13 cellular contexts compared by ENCODE assay signal in genomic region chr5:52710310-52710971, GRCh38.
DNase-seq lines count a peak whose midpoint lies in the region; ATAC-seq, FAIRE-seq and TF ChIP-seq lines count a peak whose summit lies in the region.
"Had no signal": no experiment of that assay in that cellular context is flagged by ENCODE, and none has a peak within 500 bp of the region (broad histone marks: within the 10 kb centered on the region; RNA-seq: fewer than 3 reads in every experiment).

No MANE protein-coding gene starts in this region.

- TF ChIP-seq POLR2A in GM12878 (IDR thresholded peaks at IDR 0.05; ENCODE audit: low read depth, low read length) (no peak), stomach (IDR thresholded peaks at IDR 0.05) (no peak)

- CTCF ChIA-PET in GM12878 (lab: Yijun Ruan, JAX): no interaction called here

- H3K27me3 Mint-ChIP-seq in T-helper 2 cell treated with Interferon-gamma antibody and Interleukin-4, amounts not matched to agents 5 μg/mL and 100 μg/mL, for 36 hours (ENCODE audit: low read depth): peaks cover 6% of the 10 kb centered on the region

- ATAC-seq in HG03196 (IDR thresholded peaks at IDR 0.05; ENCODE audit: unreplicated experiment) (peak; percentile 60), GM12878 (peak; percentile 16; the same call in 2 of the 3 replicates)
- ATAC-seq: gastrocnemius medialis, HCT116, left lung, psoas muscle had no signal

- H3K9me3 Mint-ChIP-seq in T-helper 2 cell treated with Interferon-gamma antibody and Interleukin-4, amounts not matched to agents 5 μg/mL and 100 μg/mL, for 36 hours: peaks cover 21% of the 10 kb centered on the region

- H3K79me2 ChIP-seq in GM12878 (ENCODE audit: control insufficient read depth, insufficient read depth, low read length): no peaks in the 10 kb centered on the region

- SMC1A ChIA-PET in GM12878 (lab: Charles Lee; ENCODE audit: uncharacterized antibody, unreplicated experiment): interaction anchor here (0.8 kb wide), 1 partner anchor 10 kb away, joined by 3 read pairs; no protein-coding TSS in a partner anchor

- no peaks in the 10 kb centered on the region for H4K20me1 ChIP-seq in GM12878 (ENCODE audit: control insufficient read depth, insufficient read depth)

- no peak for TF ChIP-seq RAD21 in GM12878 (IDR thresholded peaks at IDR 0.05; ENCODE audit: insufficient read depth, low read depth, low read length)

- H3K4me3 ChIP-seq in GM12878 (no peak overlapping the region), stomach (no peak overlapping the region)
- H3K4me3 ChIP-seq: gastrocnemius medialis, left lung, psoas muscle had no signal

- H3K4me1 ChIP-seq in GM12878 (ENCODE audit: control insufficient read depth, insufficient read depth, low read length): no peaks in the 10 kb centered on the region
- H3K4me1 ChIP-seq in stomach: peaks cover 26 to 59% (median 38%) of the 10 kb centered on the region in 4 donors

- BruUV-seq in GM12878 (replicated peaks; lab: Mats Ljungman, UMichigan): no TSS peak

- H2AFZ ChIP-seq in GM12878 (ENCODE audit: control insufficient read depth, low read depth, low read length): no peak overlapping the region

- TF ChIP-seq EP300 in GM12878 (IDR thresholded peaks at IDR 0.05; ENCODE audit: borderline replicate concordance in 1 of 2, control insufficient read depth in 1 of 2, low read depth in 2 of 2, low read length in 2 of 2): no peak
- no peak for TF ChIP-seq EP300 in stomach (IDR thresholded peaks at IDR 0.05)

- peak overlapping the region; percentile 64 for H3K4me3 Mint-ChIP-seq in T-helper 2 cell treated with Interferon-gamma antibody and Interleukin-4, amounts not matched to agents 5 μg/mL and 100 μg/mL, for 36 hours

- POLR2A ChIA-PET in GM12878 (lab: Charles Lee): no interaction called here

- RAD21 ChIA-PET in GM12878 (lab: Charles Lee; ENCODE audit: unreplicated experiment): no interaction called here

- whole genome bisulfite sequencing in GM12878 (ENCODE audit: insufficient coverage, insufficient replicate concordance, low lambda C conversion rate, missing lambda C conversion rate): 0% methylated on average over 2 of the region's 2 CpGs
- 18 to 41% (median 27%) methylated on average over 2 of the region's 2 CpGs for WGBS in stomach, 5 donors

- H3K36me3 ChIP-seq in GM12878 (ENCODE audit: control insufficient read depth in 2 of 2, insufficient read depth in 2 of 2, low read length in 1 of 2): no peaks in the 10 kb centered on the region
- no peaks in the 10 kb centered on the region for H3K36me3 ChIP-seq in stomach
- H3K36me3 ChIP-seq: gastrocnemius medialis, left lung had no signal

- no peak overlapping the region for H3K9ac ChIP-seq in GM12878 (ENCODE audit: control insufficient read depth, insufficient read depth, low read length)

- in situ Hi-C loops in GM12878 (cut with MboI): no loop called here

- FAIRE-seq in GM12878 (lab: Jason Lieb, UNC): no peak

- no peak for DNase-seq in T-helper 2 cell treated with Interferon-gamma antibody and Interleukin-4, amounts not matched to agents 5 μg/mL and 100 μg/mL, for 36 hours (ENCODE audit: low spot score)
- DNase-seq in T-helper 2 cell (no peak), GM12878 (ENCODE audit: low read depth, low spot score) (no peak), stomach (no peak), substantia nigra (lab: John Stamatoyannopoulos, UW) (no peak), HPDE6-E6E7 (ENCODE audit: extremely low spot score) (no peak), GM03348 (ENCODE audit: low spot score) (no peak)
- DNase-seq: gastrocnemius medialis, left lung, NCI-H2029, psoas muscle had no signal

- H3K9me3 ChIP-seq in GM12878 (replicated peaks; ENCODE audit: control insufficient read depth, insufficient read depth, low read length) (no peaks in the 10 kb centered on the region), stomach (no peaks in the 10 kb centered on the region)
- H3K9me3 ChIP-seq: gastrocnemius medialis, left lung, psoas muscle had no signal

- no peak overlapping the region for H3K4me2 ChIP-seq in GM12878 (ENCODE audit: control insufficient read depth, insufficient read depth)

- H3K27me3 ChIP-seq in GM12878 (replicated peaks in 1 of 2; ENCODE audit: control insufficient read depth in 2 of 2, insufficient read depth in 2 of 2, low read length in 1 of 2) (peaks cover 0 to 1% of the 10 kb centered on the region in 2 experiments; a peak in 1 of 4 replicates), stomach (no peaks in the 10 kb centered on the region)
- H3K27me3 ChIP-seq: gastrocnemius medialis, left lung had no signal

- TF ChIP-seq CTCF in GM12878 (IDR thresholded peaks at IDR 0.05 in 2 of 3, conservative IDR thresholded peaks at IDR 0.05 in 1 of 3; ENCODE audit: control insufficient read depth in 2 of 3, extremely low read depth in 1 of 3, insufficient read depth in 1 of 3, low read depth in 3 of 3, low read length in 3 of 3) (no peak), stomach (IDR thresholded peaks at IDR 0.05) (no peak)

- peaks cover 57% of the 10 kb centered on the region for H3K4me1 Mint-ChIP-seq in T-helper 2 cell treated with Interferon-gamma antibody and Interleukin-4, amounts not matched to agents 5 μg/mL and 100 μg/mL, for 36 hours (ENCODE audit: low read depth)

- H3K27ac Mint-ChIP-seq in T-helper 2 cell treated with Interferon-gamma antibody and Interleukin-4, amounts not matched to agents 5 μg/mL and 100 μg/mL, for 36 hours: peak overlapping the region; percentile 74

- H3K27ac ChIP-seq in GM12878 (ENCODE audit: control insufficient read depth, insufficient read depth) (no peak overlapping the region), stomach (peak overlapping the region in 4 of 5 donors; percentile 43 to 60 (median 48)), substantia nigra (ENCODE audit: low read depth, low read length, poor library complexity, severe bottlenecking) (no peak overlapping the region)
- H3K27ac ChIP-seq: psoas muscle had no signal

- peaks cover 5% of the 10 kb centered on the region for H3K36me3 Mint-ChIP-seq in T-helper 2 cell treated with Interferon-gamma antibody and Interleukin-4, amounts not matched to agents 5 μg/mL and 100 μg/mL, for 36 hours (ENCODE audit: low read depth)

- intact Hi-C loops in GM12878 (cut with micrococcal nuclease; ENCODE audit: unreplicated experiment) (no loop called here), stomach (cut with DNase I; ENCODE audit: low total_unique reads) (no loop called here)

TF ChIP-seq in GM12878, 131 proteins besides CTCF, POLR2A, EP300 and RAD21:
- peak; percentile 23; the same call in 1 of the 2 replicates for TF ChIP-seq SPI1 (IDR thresholded peaks at IDR 0.05; ENCODE audit: borderline replicate concordance, insufficient read depth, low read depth, low read length)
- no peak for TF ChIP-seq ZNF207 (IDR thresholded peaks at IDR 0.05; ENCODE audit: borderline replicate concordance)
TF ChIP-seq in GM12878: peak in this region for 1.

Comparison
In these comparisons a context has a peak if more than half of its experiments do, and no peak if none do; other contexts are left out.
1. H3K27ac ChIP-seq: peak in stomach (4 of 5); none in GM12878 (single experiment) and substantia nigra (single experiment).